ENCODE assay signal across 1 cellular context in genomic region chr1:26889580-26890466, GRCh38.
A peak's percentile ranks its signal among the peaks of the same experiment; 100 is the strongest.
TF ChIP-seq lines count a peak whose summit lies in the region.

TSS of gene GPN2 (minus strand) at chr1:26890283. CDS start at chr1:26890096, 187 bp downstream.

TF ChIP-seq in HEK293, 187 proteins besides CTCF, POLR2A, EP300 and RAD21 (continued from another document and continues in another):
- TF ChIP-seq PRDM10 (tag by site-specific recombination; IDR thresholded peaks at IDR 0.05) = peak; percentile 66
- no peak for TF ChIP-seq GFI1B (tag by site-specific recombination; IDR thresholded peaks at IDR 0.05)
- no peak for TF ChIP-seq OSR2 (tag by site-specific recombination; IDR thresholded peaks at IDR 0.05)
- TF ChIP-seq ZFHX2 (tag by site-specific recombination; conservative IDR thresholded peaks at IDR 0.05) = peak; percentile 69
- TF ChIP-seq ZNF654 (tag by site-specific recombination; IDR thresholded peaks at IDR 0.05; ENCODE audit: low read depth) = no peak
- TF ChIP-seq ZNF560 (tag by site-specific recombination; IDR thresholded peaks at IDR 0.05; ENCODE audit: borderline replicate concordance) = no peak
- TF ChIP-seq ZNF394 (tag by site-specific recombination; IDR thresholded peaks at IDR 0.05; ENCODE audit: borderline replicate concordance) = peak; percentile 67
- no peak for TF ChIP-seq ZNF530 (tag by site-specific recombination; IDR thresholded peaks at IDR 0.05; ENCODE audit: low read depth)
- TF ChIP-seq ZNF239 (tag by site-specific recombination; IDR thresholded peaks at IDR 0.05) = no peak
- TF ChIP-seq ZBTB1 (tag by site-specific recombination; IDR thresholded peaks at IDR 0.05) = no peak
- no peak for TF ChIP-seq ZNF639 (tag by site-specific recombination; IDR thresholded peaks at IDR 0.05)
- TF ChIP-seq FEZF1 (tag by site-specific recombination; IDR thresholded peaks at IDR 0.05) = no peak
- TF ChIP-seq ZFP41 (tag by site-specific recombination; IDR thresholded peaks at IDR 0.05; ENCODE audit: borderline replicate concordance) = no peak
- no peak for TF ChIP-seq ZNF701 (tag by site-specific recombination; IDR thresholded peaks at IDR 0.05)
- no peak for TF ChIP-seq SETDB1 (IDR thresholded peaks at IDR 0.05; ENCODE audit: insufficient read length, low read length)
- TF ChIP-seq ZNF580 (tag by site-specific recombination; IDR thresholded peaks at IDR 0.05) = no peak
- no peak for TF ChIP-seq ZNF621 (tag by site-specific recombination; IDR thresholded peaks at IDR 0.05)
- 0 out of 2 replicates have a peak, but pooled peaks have one; percentile 32 for TF ChIP-seq ZNF610 (tag by site-specific recombination; IDR thresholded peaks at IDR 0.05; ENCODE audit: borderline replicate concordance)
- TF ChIP-seq ATF2 (tag by site-specific recombination; IDR thresholded peaks at IDR 0.05; ENCODE audit: low read depth) = no peak
- TF ChIP-seq, protein P1, sequence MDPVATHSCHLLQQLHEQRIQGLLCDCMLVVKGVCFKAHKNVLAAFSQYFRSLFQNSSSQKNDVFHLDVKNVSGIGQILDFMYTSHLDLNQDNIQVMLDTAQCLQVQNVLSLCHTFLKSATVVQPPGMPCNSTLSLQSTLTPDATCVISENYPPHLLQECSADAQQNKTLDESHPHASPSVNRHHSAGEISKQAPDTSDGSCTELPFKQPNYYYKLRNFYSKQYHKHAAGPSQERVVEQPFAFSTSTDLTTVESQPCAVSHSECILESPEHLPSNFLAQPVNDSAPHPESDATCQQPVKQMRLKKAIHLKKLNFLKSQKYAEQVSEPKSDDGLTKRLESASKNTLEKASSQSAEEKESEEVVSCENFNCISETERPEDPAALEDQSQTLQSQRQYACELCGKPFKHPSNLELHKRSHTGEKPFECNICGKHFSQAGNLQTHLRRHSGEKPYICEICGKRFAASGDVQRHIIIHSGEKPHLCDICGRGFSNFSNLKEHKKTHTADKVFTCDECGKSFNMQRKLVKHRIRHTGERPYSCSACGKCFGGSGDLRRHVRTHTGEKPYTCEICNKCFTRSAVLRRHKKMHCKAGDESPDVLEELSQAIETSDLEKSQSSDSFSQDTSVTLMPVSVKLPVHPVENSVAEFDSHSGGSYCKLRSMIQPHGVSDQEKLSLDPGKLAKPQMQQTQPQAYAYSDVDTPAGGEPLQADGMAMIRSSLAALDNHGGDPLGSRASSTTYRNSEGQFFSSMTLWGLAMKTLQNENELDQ (tag by site-specific recombination; IDR thresholded peaks at IDR 0.05; ENCODE audit: low read depth) = no peak
- TF ChIP-seq YY1 (tag by site-specific recombination; IDR thresholded peaks at IDR 0.05) = peak; percentile 46; the same call in 1 of the 2 replicates
- TF ChIP-seq ZEB2 (tag by site-specific recombination; IDR thresholded peaks at IDR 0.05) = peak; percentile 78
- TF ChIP-seq ZNF514 (tag by site-specific recombination; IDR thresholded peaks at IDR 0.05) = no peak
- peak; percentile 49; the same call in 1 of the 2 replicates for TF ChIP-seq ZNF843 (tag by site-specific recombination; IDR thresholded peaks at IDR 0.05)
- TF ChIP-seq ZNF548 (tag by site-specific recombination; IDR thresholded peaks at IDR 0.05) = no peak
- peak; percentile 99 for TF ChIP-seq ZNF335 (tag by site-specific recombination; conservative IDR thresholded peaks at IDR 0.05)
- TF ChIP-seq ZNF138 (tag by site-specific recombination; IDR thresholded peaks at IDR 0.05; ENCODE audit: borderline replicate concordance) = no peak
- TF ChIP-seq ZBTB17 (tag by site-specific recombination; IDR thresholded peaks at IDR 0.05) = peak; percentile 76; the same call in 1 of the 2 replicates
- TF ChIP-seq OVOL3 (tag by site-specific recombination; IDR thresholded peaks at IDR 0.05) = no peak
- 0 out of 2 replicates have a peak, but pooled peaks have one; percentile 32 for TF ChIP-seq INSM2 (tag by site-specific recombination; IDR thresholded peaks at IDR 0.05)
- TF ChIP-seq ZNF157 (tag by site-specific recombination; IDR thresholded peaks at IDR 0.05) = no peak
- TF ChIP-seq PRDM2 (tag by site-specific recombination; IDR thresholded peaks at IDR 0.05; ENCODE audit: borderline replicate concordance) = peak; percentile 91
- no peak for TF ChIP-seq ZNF140 (tag by site-specific recombination; IDR thresholded peaks at IDR 0.05)
- TF ChIP-seq ZNF423 (tag by site-specific recombination; IDR thresholded peaks at IDR 0.05) = no peak
- no peak; the same call in 1 of the 2 replicates for TF ChIP-seq ZNF561 (tag by site-specific recombination; IDR thresholded peaks at IDR 0.05; ENCODE audit: borderline replicate concordance)
- TF ChIP-seq, protein P2, sequence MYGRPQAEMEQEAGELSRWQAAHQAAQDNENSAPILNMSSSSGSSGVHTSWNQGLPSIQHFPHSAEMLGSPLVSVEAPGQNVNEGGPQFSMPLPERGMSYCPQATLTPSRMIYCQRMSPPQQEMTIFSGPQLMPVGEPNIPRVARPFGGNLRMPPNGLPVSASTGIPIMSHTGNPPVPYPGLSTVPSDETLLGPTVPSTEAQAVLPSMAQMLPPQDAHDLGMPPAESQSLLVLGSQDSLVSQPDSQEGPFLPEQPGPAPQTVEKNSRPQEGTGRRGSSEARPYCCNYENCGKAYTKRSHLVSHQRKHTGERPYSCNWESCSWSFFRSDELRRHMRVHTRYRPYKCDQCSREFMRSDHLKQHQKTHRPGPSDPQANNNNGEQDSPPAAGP (tag by site-specific recombination; IDR thresholded peaks at IDR 0.05) = no peak; the same call in 1 of the 2 replicates
- no peak for TF ChIP-seq ZNF280C (tag by site-specific recombination; IDR thresholded peaks at IDR 0.05)
- no peak for TF ChIP-seq KLF7 (tag by site-specific recombination; IDR thresholded peaks at IDR 0.05; ENCODE audit: borderline replicate concordance)
